13 cellular contexts compared by ENCODE assay signal in genomic region chr15:67186688-67187087, GRCh38.
DNase-seq lines count a peak whose midpoint lies in the region; ATAC-seq and TF ChIP-seq lines count a peak whose summit lies in the region.
"Had no signal": no experiment of that assay in that cellular context is flagged by ENCODE, and none has a peak within 500 bp of the region (broad histone marks: within the 10 kb centered on the region; RNA-seq: fewer than 3 reads in every experiment).

No MANE protein-coding gene starts in this region.

- H3K27me3 ChIP-seq in muscle layer of colon (ENCODE audit: control insufficient read depth in 1 of 2, insufficient read depth in 2 of 2, low read length in 2 of 2) (no peaks in the 10 kb centered on the region), testis (no peaks in the 10 kb centered on the region)

- no peaks in the 10 kb centered on the region for H3K27me3 Mint-ChIP-seq in activated CD4-positive, alpha-beta T cell treated with anti-CD3 and anti-CD28 coated beads, Interleukin-2, amount 10 ng/mL, durations not matched to agents 24 days and 14 days
- no peaks in the 10 kb centered on the region for H3K27me3 Mint-ChIP-seq in activated T-helper 2 cell treated with anti-CD3 and anti-CD28 coated beads, Interferon-gamma antibody, Interleukin-2, Interleukin-4, amounts not matched to agents 10 μg/mL and 5 μg/mL and 100 μg/mL, durations not matched to agents 14 hours and 24 hours and 36 hours (ENCODE audit: low read depth)
- H3K27me3 Mint-ChIP-seq: activated naive CD8-positive, alpha-beta T cell treated with anti-CD3 and anti-CD28 coated beads, Interleukin-2, amount 50 U/mL, for 24 hours; T-cell had no signal

- H3K36me3 Mint-ChIP-seq in activated CD4-positive, alpha-beta T cell treated with anti-CD3 and anti-CD28 coated beads, Interleukin-2, amount 10 ng/mL, durations not matched to agents 24 days and 14 days (ENCODE audit: low read depth), result peaks cover 71% of the 10 kb centered on the region
- peaks cover 73% of the 10 kb centered on the region for H3K36me3 Mint-ChIP-seq in activated T-helper 2 cell treated with anti-CD3 and anti-CD28 coated beads, Interferon-gamma antibody, Interleukin-2, Interleukin-4, amounts not matched to agents 10 μg/mL and 5 μg/mL and 100 μg/mL, durations not matched to agents 14 hours and 24 hours and 36 hours (ENCODE audit: low read depth)

- in situ Hi-C loops in KBM-7 (cut with MboI; ENCODE audit: low pct_unique_long_range_greater_than_20kb, low sequenced_read_pairs), result no loop called here

- no peaks in the 10 kb centered on the region for H3K9me3 ChIP-seq in muscle layer of colon (ENCODE audit: low read length)
- H3K9me3 ChIP-seq in testis, result no peaks in the 10 kb centered on the region
- H3K9me3 ChIP-seq: A549 had no signal

- H3K4me3 ChIP-seq in muscle layer of colon (ENCODE audit: low read depth in 1 of 2, low read length in 2 of 2), result no peak overlapping the region
- no peak overlapping the region for H3K4me3 ChIP-seq in testis
- H3K4me3 ChIP-seq: A549 had no signal

- WGBS in testis, 2 donors, result 60 to 97% methylated on average over 1 to 4 of the region's 4 CpGs

- intact Hi-C loops in activated CD4-positive, alpha-beta T cell treated with anti-CD3 and anti-CD28 coated beads, Interleukin-2, amount 10 ng/mL, durations not matched to agents 24 days and 14 days (cut with micrococcal nuclease), result no loop called here
- intact Hi-C loops in activated T-helper 2 cell treated with anti-CD3 and anti-CD28 coated beads, Interferon-gamma antibody, Interleukin-2, Interleukin-4, amounts not matched to agents 10 μg/mL and 5 μg/mL and 100 μg/mL, durations not matched to agents 14 hours and 24 hours and 36 hours (cut with micrococcal nuclease), result no loop called here
- intact Hi-C loops in testis (cut with DNase I; ENCODE audit: low total_unique reads), result no loop called here

- no peak for TF ChIP-seq CTCF in testis (IDR thresholded peaks at IDR 0.05)

- ATAC-seq in HG02759 (IDR thresholded peaks at IDR 0.05; ENCODE audit: unreplicated experiment), result no peak
- ATAC-seq: activated naive CD8-positive, alpha-beta T cell treated with anti-CD3 and anti-CD28 coated beads, Interleukin-2, amount 50 U/mL, for 24 hours; T-cell had no signal

- peaks cover 11% of the 10 kb centered on the region for H3K4me1 Mint-ChIP-seq in activated CD4-positive, alpha-beta T cell treated with anti-CD3 and anti-CD28 coated beads, Interleukin-2, amount 10 ng/mL, durations not matched to agents 24 days and 14 days
- H3K4me1 Mint-ChIP-seq in activated T-helper 2 cell treated with anti-CD3 and anti-CD28 coated beads, Interferon-gamma antibody, Interleukin-2, Interleukin-4, amounts not matched to agents 10 μg/mL and 5 μg/mL and 100 μg/mL, durations not matched to agents 14 hours and 24 hours and 36 hours (ENCODE audit: low read depth), result peaks cover 9% of the 10 kb centered on the region

- no peak overlapping the region for H3K9ac ChIP-seq in muscle layer of colon (ENCODE audit: low read length)

- DNase-seq in activated CD4-positive, alpha-beta T cell treated with anti-CD3 and anti-CD28 coated beads, Interleukin-2, amount 10 ng/mL, durations not matched to agents 24 days and 14 days, result no peak
- DNase-seq in activated CD4-positive, alpha-beta T cell treated with anti-CD3 and anti-CD28 coated beads, Interleukin-2, amount 50 U/mL, for 48 hours, result no peak
- DNase-seq in activated T-helper 2 cell treated with anti-CD3 and anti-CD28 coated beads, Interferon-gamma antibody, Interleukin-2, Interleukin-4, amounts not matched to agents 10 μg/mL and 5 μg/mL and 100 μg/mL, durations not matched to agents 14 hours and 24 hours and 36 hours (ENCODE audit: low spot score), result no peak
- DNase-seq in testis (no peak), cortex of kidney (lab: John Stamatoyannopoulos, UW) (no peak), KBM-7 (no peak)
- DNase-seq: activated naive CD8-positive, alpha-beta T cell treated with anti-CD3 and anti-CD28 coated beads, Interleukin-2, amount 50 U/mL, for 24 hours; DMS53; stimulated activated CD4-positive, alpha-beta T cell treated with anti-CD3 and anti-CD28 coated beads, Interleukin-4, amount 100 ng/mL, for 4 hours had no signal

- no peak for TF ChIP-seq POLR2A in testis (IDR thresholded peaks at IDR 0.05)

- H3K9me3 Mint-ChIP-seq in activated CD4-positive, alpha-beta T cell treated with anti-CD3 and anti-CD28 coated beads, Interleukin-2, amount 10 ng/mL, durations not matched to agents 24 days and 14 days, result no peaks in the 10 kb centered on the region
- H3K9me3 Mint-ChIP-seq in activated T-helper 2 cell treated with anti-CD3 and anti-CD28 coated beads, Interferon-gamma antibody, Interleukin-2, Interleukin-4, amounts not matched to agents 10 μg/mL and 5 μg/mL and 100 μg/mL, durations not matched to agents 14 hours and 24 hours and 36 hours, result no peaks in the 10 kb centered on the region
- H3K9me3 Mint-ChIP-seq: activated naive CD8-positive, alpha-beta T cell treated with anti-CD3 and anti-CD28 coated beads, Interleukin-2, amount 50 U/mL, for 24 hours; T-cell had no signal

- H3K27ac Mint-ChIP-seq in activated CD4-positive, alpha-beta T cell treated with anti-CD3 and anti-CD28 coated beads, Interleukin-2, amount 10 ng/mL, durations not matched to agents 24 days and 14 days, result peak overlapping the region; percentile 80
- peak overlapping the region; percentile 43 for H3K27ac Mint-ChIP-seq in activated T-helper 2 cell treated with anti-CD3 and anti-CD28 coated beads, Interferon-gamma antibody, Interleukin-2, Interleukin-4, amounts not matched to agents 10 μg/mL and 5 μg/mL and 100 μg/mL, durations not matched to agents 14 hours and 24 hours and 36 hours

- no peak overlapping the region for H3K4me3 Mint-ChIP-seq in activated CD4-positive, alpha-beta T cell treated with anti-CD3 and anti-CD28 coated beads, Interleukin-2, amount 10 ng/mL, durations not matched to agents 24 days and 14 days
- no peak overlapping the region for H3K4me3 Mint-ChIP-seq in activated T-helper 2 cell treated with anti-CD3 and anti-CD28 coated beads, Interferon-gamma antibody, Interleukin-2, Interleukin-4, amounts not matched to agents 10 μg/mL and 5 μg/mL and 100 μg/mL, durations not matched to agents 14 hours and 24 hours and 36 hours (ENCODE audit: low read depth)
- H3K4me3 Mint-ChIP-seq: activated naive CD8-positive, alpha-beta T cell treated with anti-CD3 and anti-CD28 coated beads, Interleukin-2, amount 50 U/mL, for 24 hours; T-cell had no signal

- H3K4me1 ChIP-seq in muscle layer of colon (ENCODE audit: insufficient read depth, low read length), result peaks cover 63% of the 10 kb centered on the region
- peaks cover 30% of the 10 kb centered on the region for H3K4me1 ChIP-seq in testis

- H3K27ac ChIP-seq in muscle layer of colon (ENCODE audit: low read depth, low read length) (peak overlapping the region; percentile 2), testis (peak overlapping the region; percentile 44 to 88)

- H3K36me3 ChIP-seq in muscle layer of colon (ENCODE audit: insufficient read depth, low read length) (peaks cover 30% of the 10 kb centered on the region), testis (ENCODE audit: low read depth, missing control alignments) (no peaks in the 10 kb centered on the region)
